ENCODE assay signal across 1 cellular context in genomic region chr2:85584857-85585780, GRCh38.
TF ChIP-seq lines count a peak whose summit lies in the region.

No MANE protein-coding gene starts in this region.

TF ChIP-seq in SK-N-SH treated with all-trans-retinoic acid at 6 μM for 48 hours, 23 proteins besides CTCF, POLR2A, EP300 and RAD21 (continued from another document):
- no peak for TF ChIP-seq CREB5 (CRISPR knock-in tag; IDR thresholded peaks at IDR 0.05; ENCODE audit: low read depth)
- TF ChIP-seq, protein P1, sequence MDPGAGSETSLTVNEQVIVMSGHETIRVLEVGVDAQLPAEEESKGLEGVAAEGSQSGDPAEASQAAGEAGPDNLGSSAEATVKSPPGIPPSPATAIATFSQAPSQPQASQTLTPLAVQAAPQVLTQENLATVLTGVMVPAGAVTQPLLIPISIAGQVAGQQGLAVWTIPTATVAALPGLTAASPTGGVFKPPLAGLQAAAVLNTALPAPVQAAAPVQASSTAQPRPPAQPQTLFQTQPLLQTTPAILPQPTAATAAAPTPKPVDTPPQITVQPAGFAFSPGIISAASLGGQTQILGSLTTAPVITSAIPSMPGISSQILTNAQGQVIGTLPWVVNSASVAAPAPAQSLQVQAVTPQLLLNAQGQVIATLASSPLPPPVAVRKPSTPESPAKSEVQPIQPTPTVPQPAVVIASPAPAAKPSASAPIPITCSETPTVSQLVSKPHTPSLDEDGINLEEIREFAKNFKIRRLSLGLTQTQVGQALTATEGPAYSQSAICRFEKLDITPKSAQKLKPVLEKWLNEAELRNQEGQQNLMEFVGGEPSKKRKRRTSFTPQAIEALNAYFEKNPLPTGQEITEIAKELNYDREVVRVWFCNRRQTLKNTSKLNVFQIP (CRISPR knock-in tag; IDR thresholded peaks at IDR 0.05; ENCODE audit: borderline replicate concordance, low read depth) = no peak
- TF ChIP-seq ZNF8 (CRISPR knock-in tag; IDR thresholded peaks at IDR 0.05) = no peak
- no peak for TF ChIP-seq GLIS3 (CRISPR knock-in tag; IDR thresholded peaks at IDR 0.05)
- no peak for TF ChIP-seq ZNF70 (CRISPR knock-in tag; IDR thresholded peaks at IDR 0.05)
- TF ChIP-seq OSR1 (CRISPR knock-in tag; IDR thresholded peaks at IDR 0.05) = no peak
- TF ChIP-seq CSDC2 (CRISPR knock-in tag; IDR thresholded peaks at IDR 0.05) = no peak
- no peak for TF ChIP-seq ESRRG (CRISPR knock-in tag; IDR thresholded peaks at IDR 0.05)
- no peak for TF ChIP-seq ZNF565 (CRISPR knock-in tag; conservative IDR thresholded peaks at IDR 0.05; ENCODE audit: low read depth)
- TF ChIP-seq, protein P2, sequence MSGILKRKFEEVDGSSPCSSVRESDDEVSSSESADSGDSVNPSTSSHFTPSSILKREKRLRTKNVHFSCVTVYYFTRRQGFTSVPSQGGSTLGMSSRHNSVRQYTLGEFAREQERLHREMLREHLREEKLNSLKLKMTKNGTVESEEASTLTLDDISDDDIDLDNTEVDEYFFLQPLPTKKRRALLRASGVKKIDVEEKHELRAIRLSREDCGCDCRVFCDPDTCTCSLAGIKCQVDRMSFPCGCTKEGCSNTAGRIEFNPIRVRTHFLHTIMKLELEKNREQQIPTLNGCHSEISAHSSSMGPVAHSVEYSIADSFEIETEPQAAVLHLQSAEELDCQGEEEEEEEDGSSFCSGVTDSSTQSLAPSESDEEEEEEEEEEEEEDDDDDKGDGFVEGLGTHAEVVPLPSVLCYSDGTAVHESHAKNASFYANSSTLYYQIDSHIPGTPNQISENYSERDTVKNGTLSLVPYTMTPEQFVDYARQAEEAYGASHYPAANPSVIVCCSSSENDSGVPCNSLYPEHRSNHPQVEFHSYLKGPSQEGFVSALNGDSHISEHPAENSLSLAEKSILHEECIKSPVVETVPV (CRISPR knock-in tag; IDR thresholded peaks at IDR 0.05) = no peak
- no peak for TF ChIP-seq PPARA (CRISPR knock-in tag; IDR thresholded peaks at IDR 0.05; ENCODE audit: borderline replicate concordance)
